Comparison of ENCODE assay signal across 27 cellular contexts in genomic region chr5:5838493-5838892, GRCh38.
"Had no signal": no experiment of that assay in that cellular context is flagged by ENCODE, and none has a peak within 500 bp of the region (broad histone marks: within the 10 kb centered on the region; RNA-seq: fewer than 3 reads in every experiment).

No MANE protein-coding gene starts in this region.

- H3K27ac Mint-ChIP-seq: effector memory CD8-positive, alpha-beta T cell; natural killer cell had no signal

- H3K9me3 Mint-ChIP-seq: natural killer cell had no signal

- FAIRE-seq: endometrium, keratinocyte, pancreas, urothelium cell line had no signal

- DNase-seq: cortex of kidney; effector memory CD8-positive, alpha-beta T cell; erythroblast; esophagus squamous epithelium; foreskin melanocyte; glutamatergic neuron; heart right ventricle; hippocampal formation; left ventricle myocardium superior; lower lobe of right lung; natural killer cell; pancreas; retina; stimulated activated CD4-positive, alpha-beta T cell treated with anti-CD3 and anti-CD28 coated beads, Interleukin-12 subunit alpha, Interleukin-12 subunit beta, amount 100 ng/mL, for 4 hours; stimulated activated CD4-positive, alpha-beta T cell treated with anti-CD3 and anti-CD28 coated beads, Interleukin-1b, Interleukin-23, amount 100 ng/mL, for 48 hours; stimulated activated CD4-positive, alpha-beta T cell treated with anti-CD3 and anti-CD28 coated beads, Interleukin-4, amount 100 ng/mL, for 1 hour; stimulated activated CD8-positive, alpha-beta memory T cell treated with anti-CD3 and anti-CD28 coated beads, Interleukin-4, amount 100 ng/mL, for 48 hours; stimulated activated naive CD4-positive, alpha-beta T cell treated with Interleukin-2 at 50 U/mL for 16 hours; stomach; thyroid gland; upper lobe of left lung had no signal

- H3K36me3 ChIP-seq: esophagus squamous epithelium, heart right ventricle, lower lobe of right lung, neutrophil, pancreas, stomach, thyroid gland, upper lobe of left lung had no signal

- H3K36me3 Mint-ChIP-seq: natural killer cell had no signal

- ATAC-seq: effector memory CD8-positive, alpha-beta T cell; heart right ventricle; left ventricle myocardium superior; lower lobe of right lung; natural killer cell; pancreas; sciatic nerve had no signal

- H3K4me1 ChIP-seq: esophagus squamous epithelium, heart right ventricle, lower lobe of right lung, pancreas, stomach, thyroid gland, upper lobe of left lung had no signal

- H3K4me2 ChIP-seq: smooth muscle cell had no signal

- H3K4me3 Mint-ChIP-seq: effector memory CD8-positive, alpha-beta T cell; natural killer cell had no signal

- H3K4me1 Mint-ChIP-seq: natural killer cell had no signal

- H3K9me3 ChIP-seq: esophagus squamous epithelium, heart right ventricle, lower lobe of right lung, neutrophil, pancreas, stomach, thyroid gland, upper lobe of left lung had no signal

- H3K27ac ChIP-seq: esophagus squamous epithelium, heart right ventricle, lower lobe of right lung, neutrophil, pancreas, stomach, thyroid gland, upper lobe of left lung had no signal

- H3K4me3 ChIP-seq: esophagus squamous epithelium, heart right ventricle, lower lobe of right lung, pancreas, smooth muscle cell, stomach, thyroid gland, upper lobe of left lung had no signal

- H3K27me3 ChIP-seq: esophagus squamous epithelium, heart right ventricle, neutrophil, pancreas, stomach, thyroid gland, upper lobe of left lung had no signal
